ENCODE assay signal across 15 cellular contexts in the genomic region with DNA sequence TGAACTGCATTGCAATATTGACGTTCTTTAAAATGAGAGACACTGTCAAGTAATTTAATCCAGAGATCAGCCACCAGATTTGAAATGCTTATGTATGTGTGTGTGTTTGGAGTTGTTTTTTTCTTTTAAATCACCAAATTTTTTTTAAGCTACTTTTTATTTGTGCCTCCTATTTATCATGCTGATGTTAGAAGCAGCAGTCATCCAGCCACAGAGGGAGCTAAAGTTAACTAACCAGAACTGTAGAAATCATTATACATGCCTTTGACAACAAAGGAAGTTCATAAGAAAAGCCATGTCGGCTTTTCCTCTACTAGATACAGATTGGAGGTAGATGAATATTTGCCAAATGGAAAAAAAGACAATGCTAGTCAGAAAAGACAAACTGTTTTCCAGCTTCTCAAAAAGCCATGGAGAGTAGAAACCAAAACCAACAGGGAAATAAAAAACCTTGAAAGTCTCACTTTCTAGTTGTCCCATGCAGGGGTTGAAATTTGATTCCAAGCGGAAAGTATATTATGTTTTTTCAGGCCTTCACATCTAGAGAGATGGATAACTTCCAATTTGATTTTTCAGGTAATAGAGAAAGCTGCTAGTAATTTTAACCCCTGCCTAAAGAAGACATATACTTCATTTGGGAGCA. TPM values are rescaled to one million over a fixed set of nuclear protein-coding genes. Genes with fewer than 3 reads are reported as not detected.
A peak's percentile ranks its signal among the peaks of the same experiment; 100 is the strongest.
DNase-seq lines count a peak whose midpoint lies in the region; ATAC-seq, FAIRE-seq and TF ChIP-seq lines count a peak whose summit lies in the region.
"Had no signal": no experiment of that assay in that cellular context is flagged by ENCODE, and none has a peak within 500 bp of the region (broad histone marks: within the 10 kb centered on the region; RNA-seq: fewer than 3 reads in every experiment).

No MANE protein-coding gene starts in this region.

- POLR2A ChIA-PET in A549 (lab: Yijun Ruan, JAX): interaction anchor here (4.7 kb wide), 1 partner anchor 11 kb away, joined by 19 read pairs; no protein-coding TSS in a partner anchor

- CTCF ChIA-PET in A549 (lab: Yijun Ruan, JAX): interaction anchor here (0.6 to 12.5 kb wide), 6 partner anchors 11 to 331 kb away, joined by 3 to 125 read pairs (median 4); no protein-coding TSS in a partner anchor

- H3K4me1 Mint-ChIP-seq in stimulated activated effector memory CD8-positive, alpha-beta T cell treated with anti-CD3 and anti-CD28 coated beads, Interleukin-12 subunit alpha, Interleukin-12 subunit beta, amount 100 ng/mL, for 72 hours: peaks cover 47% of the 10 kb centered on the region

- no peak for FAIRE-seq in A549 (lab: Jason Lieb, UNC)
- FAIRE-seq: GM12878, urothelium cell line had no signal

- H3K27ac ChIP-seq in A549 (no peak overlapping the region), DND-41 (ENCODE audit: low read length) (no peak overlapping the region), MM.1S (ENCODE audit: low read length) (no peak overlapping the region), right cardiac atrium (ENCODE audit: low read length) (no peak overlapping the region)

- TF ChIP-seq CTCF in A549 (IDR thresholded peaks at IDR 0.05) (no peak), DND-41 (IDR thresholded peaks at IDR 0.05; ENCODE audit: borderline replicate concordance, extremely low read depth, low read length, poor library complexity, severe bottlenecking) (peak; percentile 17), MM.1S (IDR thresholded peaks at IDR 0.05; ENCODE audit: low read length) (peak; percentile 16)

- H3K9me3 ChIP-seq in A549: no peaks in the 10 kb centered on the region
- H3K9me3 ChIP-seq in DND-41 (ENCODE audit: insufficient read depth, low read length, severe bottlenecking): no peaks in the 10 kb centered on the region
- no peaks in the 10 kb centered on the region for H3K9me3 ChIP-seq in MM.1S (replicated peaks; ENCODE audit: insufficient read depth, low read length)
- H3K9me3 ChIP-seq in right cardiac atrium (ENCODE audit: control insufficient read depth, low read length): no peaks in the 10 kb centered on the region

- peaks cover 11% of the 10 kb centered on the region for H3F3A ChIP-seq in MM.1S (ENCODE audit: insufficient read depth, low read length)

- H3K27me3 ChIP-seq in DND-41 (ENCODE audit: insufficient read depth, low read length, poor library complexity) (no peaks in the 10 kb centered on the region), MM.1S (replicated peaks; ENCODE audit: insufficient read depth, low read length) (no peaks in the 10 kb centered on the region), right cardiac atrium (ENCODE audit: control insufficient read depth, insufficient read depth) (no peaks in the 10 kb centered on the region)

- WGBS in A549 (ENCODE audit: missing lambda C conversion rate): 70% methylated on average over 3 of the region's 3 CpGs
- 69% methylated on average over 3 of the region's 3 CpGs for WGBS in right cardiac atrium

- intact Hi-C loops in right cardiac atrium (cut with DNase I): no loop called here

- no peak overlapping the region for H2AFZ ChIP-seq in DND-41 (ENCODE audit: low read depth, low read length)
- H2AFZ ChIP-seq in MM.1S (ENCODE audit: low read length): no peak overlapping the region

- TF ChIP-seq EP300 in A549 (IDR thresholded peaks at IDR 0.05): no peak

- no peaks in the 10 kb centered on the region for H3K9me2 ChIP-seq in MM.1S (replicated peaks; ENCODE audit: insufficient read depth, low read length)

- peaks cover 36% of the 10 kb centered on the region for H3K79me2 ChIP-seq in DND-41 (ENCODE audit: insufficient read depth, low read length)
- H3K79me2 ChIP-seq in MM.1S (ENCODE audit: low read length): peaks cover 31% of the 10 kb centered on the region

- H3K27ac Mint-ChIP-seq in stimulated activated effector memory CD8-positive, alpha-beta T cell treated with anti-CD3 and anti-CD28 coated beads, Interleukin-12 subunit alpha, Interleukin-12 subunit beta, amount 100 ng/mL, for 72 hours: no peak overlapping the region

- ATAC-seq in A549 (no peak), DND-41 (ENCODE audit: insufficient read depth, low read depth) (no peak), right cardiac atrium (no peak)
- ATAC-seq in stimulated activated effector memory CD8-positive, alpha-beta T cell treated with anti-CD3 and anti-CD28 coated beads, Interleukin-12 subunit alpha, Interleukin-12 subunit beta, amount 100 ng/mL, for 72 hours: no peak
- ATAC-seq: GM12878 had no signal

- peaks cover 7% of the 10 kb centered on the region; the same call in 1 of the 2 replicates for H3K36me3 ChIP-seq in DND-41 (ENCODE audit: insufficient read depth, low read length)
- H3K36me3 ChIP-seq in MM.1S (replicated peaks; ENCODE audit: insufficient read depth, low read length): no peaks in the 10 kb centered on the region

- H3K9ac ChIP-seq in DND-41 (ENCODE audit: low read depth, low read length) (no peak overlapping the region), MM.1S (ENCODE audit: low read length) (no peak overlapping the region)

- H3K4me3 ChIP-seq in A549 (no peak overlapping the region), DND-41 (ENCODE audit: low read depth in 1 of 2, low read length in 2 of 2) (no peak overlapping the region), MM.1S (ENCODE audit: low read length) (no peak overlapping the region), right cardiac atrium (ENCODE audit: low read length) (no peak overlapping the region)
- H3K4me3 ChIP-seq: GM12878, skin epidermis had no signal

- peak in 1 of 2 experiments; percentile 40 for DNase-seq in A549 (ENCODE audit: low read depth in 1 of 2, low spot score in 1 of 2)
- no peak for DNase-seq in DND-41
- DNase-seq in MM.1S: no peak
- no peak for DNase-seq in erythroblast (lab: John Stamatoyannopoulos, UW)
- DNase-seq in SHP77 treated with DMSO at 0.1 percent for 48 hours (lab: John Stamatoyannopoulos, UW): no peak
- no peak for DNase-seq in GF-D8 (lab: John Stamatoyannopoulos, UW)
- no peak for DNase-seq in stimulated activated effector memory CD8-positive, alpha-beta T cell treated with anti-CD3 and anti-CD28 coated beads, Interleukin-12 subunit alpha, Interleukin-12 subunit beta, amount 100 ng/mL, for 72 hours (ENCODE audit: low spot score in 2 of 2)
- DNase-seq in right cardiac atrium: no peak
- DNase-seq: activated T-cell treated with anti-CD3 and anti-CD28 coated beads for 4 hours, anterior cingulate cortex, NCI-H1436 treated with DMSO at 0.1 percent for 48 hours, T-helper 9 cell had no signal

- H3K9me3 Mint-ChIP-seq in stimulated activated effector memory CD8-positive, alpha-beta T cell treated with anti-CD3 and anti-CD28 coated beads, Interleukin-12 subunit alpha, Interleukin-12 subunit beta, amount 100 ng/mL, for 72 hours: no peaks in the 10 kb centered on the region

- TF ChIP-seq RAD21 in A549 (conservative IDR thresholded peaks at IDR 0.05 in 1 of 2, IDR thresholded peaks at IDR 0.05 in 1 of 2): no peak

- H4K20me1 ChIP-seq in DND-41 (ENCODE audit: insufficient read depth, low read length): peaks cover 20% of the 10 kb centered on the region; the same call in 1 of the 2 replicates
- peaks cover 5% of the 10 kb centered on the region; the same call in 1 of the 2 replicates for H4K20me1 ChIP-seq in MM.1S (ENCODE audit: insufficient read depth, low read length)

- no peak overlapping the region for H3K4me3 Mint-ChIP-seq in stimulated activated effector memory CD8-positive, alpha-beta T cell treated with anti-CD3 and anti-CD28 coated beads, Interleukin-12 subunit alpha, Interleukin-12 subunit beta, amount 100 ng/mL, for 72 hours

- TF ChIP-seq POLR2A in A549 (IDR thresholded peaks at IDR 0.05; ENCODE audit: low read length) (no peak), erythroblast (IDR thresholded peaks at IDR 0.05; ENCODE audit: low read length) (peak; percentile 8)

- H3K36me3 Mint-ChIP-seq in stimulated activated effector memory CD8-positive, alpha-beta T cell treated with anti-CD3 and anti-CD28 coated beads, Interleukin-12 subunit alpha, Interleukin-12 subunit beta, amount 100 ng/mL, for 72 hours: peaks cover 19% of the 10 kb centered on the region

- H3K4me2 ChIP-seq in A549 (peak overlapping the region; percentile 22; the same call in 1 of the 3 replicates), DND-41 (ENCODE audit: insufficient read depth, low read length) (no peak overlapping the region), MM.1S (ENCODE audit: low read depth, low read length) (no peak overlapping the region)

- H3K4me1 ChIP-seq in A549: peaks cover 32% of the 10 kb centered on the region
- peaks cover 31% of the 10 kb centered on the region for H3K4me1 ChIP-seq in DND-41 (ENCODE audit: insufficient read depth, low read length)
- peaks cover 12% of the 10 kb centered on the region; the same call in 1 of the 2 replicates for H3K4me1 ChIP-seq in MM.1S (ENCODE audit: low read length)
- no peaks in the 10 kb centered on the region for H3K4me1 ChIP-seq in right cardiac atrium (ENCODE audit: control insufficient read depth, insufficient read depth, low read length)

TF ChIP-seq in A549, 52 proteins besides CTCF, POLR2A, EP300 and RAD21:
- no peak for TF ChIP-seq TP53 (CRISPR knock-in tag; IDR thresholded peaks at IDR 0.05)
- peak; percentile 17 for TF ChIP-seq MAFK (IDR thresholded peaks at IDR 0.05; ENCODE audit: partially characterized antibody)

RNA-seq across cellular contexts. Expression of a gene that starts 4.5 kb away (rescaled TPM):
- polyA plus RNA-seq in A549 (2011; rRNA removed): 3.4 and 4.5 TPM in 2 replicates
- polyA plus RNA-seq in A549 (2012; cell fraction: cytosol; rRNA removed): 1.9 and 2.1 TPM in 2 replicates
- polyA plus RNA-seq in A549 (2012; cell fraction: nucleus; rRNA removed): 1.3 and 1.7 TPM in 2 replicates
- 9.1 to 12.7 TPM (median 11.9 TPM) in 3 replicates for polyA plus RNA-seq in A549 (2017; fragmentation: RNase III; extraction: RNeasy Plus Mini Kit Qiagen cat#74134 plus additional on column Dnase treatment)
- polyA minus RNA-seq in A549 (2011; rRNA and poly(A)+ RNA removed): 3.8 and 4.2 TPM in 2 replicates
- 10 to 100 TPM; 25.7 to 37.1 (median 32.9) TPM for total RNA-seq in right cardiac atrium
- 6.1 TPM for polyA plus RNA-seq in right cardiac atrium

RNA-seq across cellular contexts. Expression of a gene that starts 7.3 kb away (rescaled TPM):
- polyA plus RNA-seq in A549 (2011; rRNA removed): 1.6 and 1.9 TPM in 2 replicates
- 0.15 and 0.17 TPM in 2 replicates for polyA plus RNA-seq in A549 (2012; cell fraction: cytosol; rRNA removed)
- 0.25 and 0.80 TPM in 2 replicates for polyA plus RNA-seq in A549 (2012; cell fraction: nucleus; rRNA removed)
- 0.81 to 0.90 TPM (median 0.84 TPM) in 3 replicates for polyA plus RNA-seq in A549 (2017; fragmentation: RNase III; extraction: RNeasy Plus Mini Kit Qiagen cat#74134 plus additional on column Dnase treatment)
- 1.6 and 2.7 TPM in 2 replicates for polyA minus RNA-seq in A549 (2011; rRNA and poly(A)+ RNA removed)
- 10 to 100 TPM; 14.9 to 20.1 (median 16.9) TPM for total RNA-seq in right cardiac atrium
- polyA plus RNA-seq in right cardiac atrium: 9.8 TPM

RNA-seq across cellular contexts. Expression of a gene that starts 56.6 kb away (rescaled TPM):
- polyA plus RNA-seq in A549 (2011; rRNA removed) (76.8 and 82.8 TPM in 2 replicates), A549 (2017; fragmentation: RNase III; extraction: RNeasy Plus Mini Kit Qiagen cat#74134 plus additional on column Dnase treatment) (83.6 to 103 TPM (median 89.9 TPM) in 3 replicates), right cardiac atrium (77.4 TPM)
- polyA plus RNA-seq in A549 (2012; cell fraction: cytosol; rRNA removed): 74.8 and 91.0 TPM in 2 replicates
- polyA plus RNA-seq in A549 (2012; cell fraction: nucleus; rRNA removed): 35.1 and 41.8 TPM in 2 replicates
- 55.3 and 81.1 TPM in 2 replicates for polyA minus RNA-seq in A549 (2011; rRNA and poly(A)+ RNA removed)
- 10 to 100 TPM; 47.8 to 58.3 (median 51.1) TPM for total RNA-seq in right cardiac atrium
